ENCODE assay signal across 14 cellular contexts in genomic region chr2:43240762-43241150, GRCh38. TPM values are rescaled to one million over a fixed set of nuclear protein-coding genes. Genes with fewer than 3 reads are reported as not detected.
DNase-seq lines count a peak whose midpoint lies in the region; ATAC-seq and TF ChIP-seq lines count a peak whose summit lies in the region.
"Had no signal": no experiment of that assay in that cellular context is flagged by ENCODE, and none has a peak within 500 bp of the region (broad histone marks: within the 10 kb centered on the region; RNA-seq: fewer than 3 reads in every experiment).

No MANE protein-coding gene starts in this region.

- no peak for TF ChIP-seq EP300 in upper lobe of left lung (IDR thresholded peaks at IDR 0.05)

- no peak for TF ChIP-seq CTCF in upper lobe of left lung (IDR thresholded peaks at IDR 0.05)

- ATAC-seq in left ventricle myocardium superior, result peak; percentile 38
- ATAC-seq in Right ventricle myocardium inferior, result no peak
- no peak for ATAC-seq in naive B cell (ENCODE audit: low read depth in 2 of 2)
- no peak for ATAC-seq in upper lobe of left lung (ENCODE audit: low FRiP score in 2 of 2)
- ATAC-seq in HG03097 (IDR thresholded peaks at IDR 0.05; ENCODE audit: low FRiP score, unreplicated experiment), result no peak
- ATAC-seq in HG03342 (IDR thresholded peaks at IDR 0.05; ENCODE audit: unreplicated experiment), result no peak
- ATAC-seq in HG03354 (IDR thresholded peaks at IDR 0.05; ENCODE audit: poor library complexity, severe bottlenecking, unreplicated experiment), result no peak

- DNase-seq in left ventricle myocardium superior (no peak), Right ventricle myocardium inferior (ENCODE audit: missing footprints) (no peak), naive B cell (no peak), upper lobe of left lung (peak in 1 of 2 donors; percentile 41)
- DNase-seq: Calu3, H9, NCI-H2107 had no signal

- no peaks in the 10 kb centered on the region for H3K27me3 Mint-ChIP-seq in naive B cell

- no peaks in the 10 kb centered on the region for H3K9me3 ChIP-seq in upper lobe of left lung

- WGBS in upper lobe of left lung, 2 donors, result 82 to 84% methylated on average over 5 of the region's 5 CpGs

- H3K27ac ChIP-seq in cingulate gyrus (ENCODE audit: low read depth, low read length) (peak overlapping the region; percentile 14), upper lobe of left lung (peak overlapping the region; percentile 43 to 78 (median 52))
- H3K27ac ChIP-seq: neural progenitor cell, VCaP had no signal

- no peaks in the 10 kb centered on the region for H3K9me3 Mint-ChIP-seq in naive B cell
- H3K9me3 Mint-ChIP-seq: H9, neural progenitor cell had no signal

- peak overlapping the region in 4 of 6 donors; percentile 80 to 97 (median 96) for H3K27ac Mint-ChIP-seq in naive B cell
- H3K27ac Mint-ChIP-seq: neural progenitor cell had no signal

- H3K36me3 ChIP-seq in upper lobe of left lung, result peaks cover 0 to 4% (median 0%) of the 10 kb centered on the region in 4 donors
- H3K36me3 ChIP-seq: neural progenitor cell had no signal

- intact Hi-C loops in left ventricle myocardium superior (cut with micrococcal nuclease) (no loop called here), Right ventricle myocardium inferior (cut with DNase I) (no loop called here)

- H3K4me3 Mint-ChIP-seq in naive B cell, result peak overlapping the region in 4 of 8 donors; percentile 10 to 85 (median 70)
- H3K4me3 Mint-ChIP-seq: H9, neural progenitor cell had no signal

- no peak for TF ChIP-seq POLR2A in upper lobe of left lung (IDR thresholded peaks at IDR 0.05)

- H3K27me3 ChIP-seq in upper lobe of left lung, result no peaks in the 10 kb centered on the region
- H3K27me3 ChIP-seq: neural progenitor cell had no signal

- peaks cover 0 to 6% of the 10 kb centered on the region in 2 donors for H3K36me3 Mint-ChIP-seq in naive B cell

- H3K4me1 Mint-ChIP-seq in naive B cell, result peaks cover 30 to 53% (median 37%) of the 10 kb centered on the region in 3 donors
- H3K4me1 Mint-ChIP-seq: neural progenitor cell had no signal

- H3K4me3 ChIP-seq in upper lobe of left lung, result no peak overlapping the region
- H3K4me3 ChIP-seq: neural progenitor cell, smooth muscle cell had no signal

- peaks cover 0 to 6% (median 0%) of the 10 kb centered on the region in 4 donors for H3K4me1 ChIP-seq in upper lobe of left lung
- H3K4me1 ChIP-seq: neural progenitor cell had no signal

RNA-seq across cellular contexts. Expression of gene ZFP36L2, which starts 14.3 kb away (rescaled TPM):
- total RNA-seq in left ventricle myocardium superior (55.0 TPM), Right ventricle myocardium inferior (51.1 TPM), upper lobe of left lung (100 to 1,000 TPM in 4 of 6 donors, 10 to 100 TPM in 2; 65.4 to 180 (median 127) TPM)
- 100 to 1,000 TPM; 125 to 367 (median 188) TPM for polyA plus RNA-seq in naive B cell (ENCODE audit: low read depth in 6 of 6)
